ENCODE assay signal across 8 cellular contexts in the genomic region with DNA sequence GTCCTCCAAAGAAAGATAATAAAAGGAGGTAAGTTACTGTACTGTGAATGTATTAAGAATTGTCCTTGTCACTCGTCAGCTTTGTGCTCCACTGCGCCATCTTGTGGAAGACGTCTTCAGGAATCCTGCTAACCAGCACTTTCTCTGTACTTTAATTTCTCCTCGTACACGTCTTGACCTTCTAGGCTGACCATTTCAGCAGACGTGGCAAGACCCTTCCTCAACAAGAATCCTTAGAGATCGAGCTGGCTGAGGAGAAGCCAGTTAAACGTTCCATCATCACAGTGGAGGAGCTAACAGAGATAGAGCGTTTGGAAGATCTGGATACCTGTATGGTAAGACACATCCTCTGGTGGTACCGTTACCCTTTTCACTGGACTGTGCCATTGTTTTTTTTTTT.
DNase-seq lines count a peak whose midpoint lies in the region; ATAC-seq and TF ChIP-seq lines count a peak whose summit lies in the region.

No MANE protein-coding gene starts in this region.

- H3K4me3 ChIP-seq in Jurkat, Clone E6-1 (ENCODE audit: low read length), result no peak overlapping the region
- H3K4me3 ChIP-seq in Panc1 (ENCODE audit: low read depth in 2 of 2, low read length in 2 of 2) (no peak overlapping the region), fibroblast of lung (replicated peaks in 1 of 4; ENCODE audit: control extremely low read depth in 1 of 4, insufficient read depth in 1 of 4, low read depth in 3 of 4, low read length in 4 of 4) (no peak overlapping the region), neural cell (ENCODE audit: low read length) (no peak overlapping the region)

- no peak overlapping the region for H3K9ac ChIP-seq in fibroblast of lung (ENCODE audit: insufficient read depth, low read length)
- H3K9ac ChIP-seq in neural cell (ENCODE audit: low read length), result no peak overlapping the region

- ATAC-seq in Panc1 (peak; percentile 91), HG03097 (IDR thresholded peaks at IDR 0.05; ENCODE audit: low FRiP score, unreplicated experiment) (no peak)
- no peak for ATAC-seq in stimulated activated naive CD8-positive, alpha-beta T cell treated with anti-CD3 and anti-CD28 coated beads, Interleukin-15, amount 100 ng/mL, for 72 hours

- H3K9me3 ChIP-seq in Panc1 (ENCODE audit: control insufficient read depth, insufficient read depth, low read depth, low read length) (no peaks in the 10 kb centered on the region), fibroblast of lung (ENCODE audit: control insufficient read depth, insufficient read depth, low read depth, low read length) (no peaks in the 10 kb centered on the region), neural cell (ENCODE audit: low read length) (no peaks in the 10 kb centered on the region)

- TF ChIP-seq CTCF in Panc1 (IDR thresholded peaks at IDR 0.05) (peak; percentile 88), fibroblast of lung (conservative IDR thresholded peaks at IDR 0.05 in 1 of 2, IDR thresholded peaks at IDR 0.05 in 1 of 2; ENCODE audit: low read depth in 1 of 2, low read length in 2 of 2) (peak; percentile 88 to 92), neural cell (IDR thresholded peaks at IDR 0.05; ENCODE audit: poor library complexity, severe bottlenecking) (peak; percentile 85)

- H3K4me2 ChIP-seq in fibroblast of lung (ENCODE audit: extremely low read depth, insufficient read depth, low read length) (no peak overlapping the region), neural cell (ENCODE audit: low read length) (no peak overlapping the region)

- H3K27me3 Mint-ChIP-seq in stimulated activated naive CD8-positive, alpha-beta T cell treated with anti-CD3 and anti-CD28 coated beads, Interleukin-15, amount 100 ng/mL, for 72 hours, result no peaks in the 10 kb centered on the region

- no peaks in the 10 kb centered on the region for H3K9me2 ChIP-seq in neural cell (ENCODE audit: insufficient read depth, low read length)

- intact Hi-C loops in Panc1 (cut with micrococcal nuclease; ENCODE audit: unreplicated experiment), result loop anchor here (1.0 to 5.0 kb wide), 2 partner anchors 289 to 333 kb away; no protein-coding TSS in a partner anchor

- TF ChIP-seq EP300 in neural cell (conservative IDR thresholded peaks at IDR 0.05; ENCODE audit: poor library complexity, severe bottlenecking), result no peak

- no peaks in the 10 kb centered on the region for H3K4me1 ChIP-seq in Panc1 (ENCODE audit: control insufficient read depth, insufficient read depth, low read length)
- no peaks in the 10 kb centered on the region for H3K4me1 ChIP-seq in fibroblast of lung (ENCODE audit: control insufficient read depth, extremely low read depth, insufficient read depth, low read length)

- DNase-seq in DMS53 (lab: John Stamatoyannopoulos, UW) (peak; percentile 83), Panc1 (ENCODE audit: low read depth, low spot score) (peak; percentile 64), fibroblast of lung (ENCODE audit: low read depth in 2 of 2) (peak; percentile 59 to 80)
- peak; percentile 60 for DNase-seq in Jurkat, Clone E6-1 (ENCODE audit: low read depth, low spot score)
- peak; percentile 85 for DNase-seq in activated T-cell treated with anti-CD3 and anti-CD28 coated beads, Interleukin-2, amount 50 U/mL, for 48 hours
- peak; percentile 69 to 71 for DNase-seq in stimulated activated naive CD8-positive, alpha-beta T cell treated with anti-CD3 and anti-CD28 coated beads, Interleukin-15, amount 100 ng/mL, for 72 hours

- no peaks in the 10 kb centered on the region; the same call in 1 of the 2 replicates for H3K36me3 ChIP-seq in Panc1 (ENCODE audit: control insufficient read depth, insufficient read depth, low read length)
- H3K36me3 ChIP-seq in fibroblast of lung (ENCODE audit: control insufficient read depth, insufficient read depth, low read length), result no peaks in the 10 kb centered on the region
- no peaks in the 10 kb centered on the region for H3K36me3 ChIP-seq in neural cell (ENCODE audit: insufficient read depth, low read length)

- peak; percentile 80 for TF ChIP-seq RAD21 in neural cell (conservative IDR thresholded peaks at IDR 0.05)

- H3K27ac Mint-ChIP-seq in stimulated activated naive CD8-positive, alpha-beta T cell treated with anti-CD3 and anti-CD28 coated beads, Interleukin-15, amount 100 ng/mL, for 72 hours, result no peak overlapping the region

- H3F3A ChIP-seq in neural cell (ENCODE audit: insufficient read depth, low read length, poor library complexity, severe bottlenecking), result no peaks in the 10 kb centered on the region

- in situ Hi-C loops in Panc1 (cut with HindIII; ENCODE audit: low pct_unique_long_range_greater_than_20kb, low sequenced_read_pairs), result no loop called here

- no peaks in the 10 kb centered on the region for H4K20me1 ChIP-seq in fibroblast of lung (ENCODE audit: control insufficient read depth, extremely low read depth, insufficient read depth, low read length)
- no peaks in the 10 kb centered on the region for H4K20me1 ChIP-seq in neural cell (ENCODE audit: insufficient read depth)

- peaks cover 5% of the 10 kb centered on the region for H3K4me1 Mint-ChIP-seq in stimulated activated naive CD8-positive, alpha-beta T cell treated with anti-CD3 and anti-CD28 coated beads, Interleukin-15, amount 100 ng/mL, for 72 hours

- POLR2A ChIA-PET in Panc1 (lab: Charles Lee), result no interaction called here

- peak overlapping the region; percentile 70 for H2AFZ ChIP-seq in fibroblast of lung (ENCODE audit: low read length)
- no peak overlapping the region for H2AFZ ChIP-seq in neural cell (ENCODE audit: low read depth, low read length)

- no TSS peak for BruUV-seq in Panc1 (replicated peaks; lab: Mats Ljungman, UMichigan)

- CTCF ChIA-PET in Panc1 (lab: Charles Lee), result interaction anchor here (0.6 to 1.8 kb wide), 4 partner anchors 23 to 620 kb away, joined by 3 to 6 read pairs (median 4); no protein-coding TSS in a partner anchor

- H3K79me2 ChIP-seq in fibroblast of lung (ENCODE audit: control insufficient read depth, insufficient read depth, low read length) (no peaks in the 10 kb centered on the region), neural cell (replicated peaks; ENCODE audit: insufficient read depth, low read length) (no peaks in the 10 kb centered on the region)

- H3K4me3 Mint-ChIP-seq in stimulated activated naive CD8-positive, alpha-beta T cell treated with anti-CD3 and anti-CD28 coated beads, Interleukin-15, amount 100 ng/mL, for 72 hours, result no peak overlapping the region

- no peaks in the 10 kb centered on the region for H3K9me3 Mint-ChIP-seq in stimulated activated naive CD8-positive, alpha-beta T cell treated with anti-CD3 and anti-CD28 coated beads, Interleukin-15, amount 100 ng/mL, for 72 hours

- H3K27ac ChIP-seq in Panc1 (ENCODE audit: low read length) (no peak overlapping the region), fibroblast of lung (ENCODE audit: insufficient read depth, low read length) (no peak overlapping the region), neural cell (ENCODE audit: low read length) (no peak overlapping the region)

- H3K27me3 ChIP-seq in Panc1 (ENCODE audit: control insufficient read depth, insufficient read depth, low read length), result no peaks in the 10 kb centered on the region
- H3K27me3 ChIP-seq in fibroblast of lung (ENCODE audit: control insufficient read depth, insufficient read depth, low read length), result no peaks in the 10 kb centered on the region
- no peaks in the 10 kb centered on the region for H3K27me3 ChIP-seq in neural cell (ENCODE audit: insufficient read depth, low read depth, low read length)

TF ChIP-seq in neural cell, 6 proteins besides CTCF, POLR2A, EP300 and RAD21:
- peak; percentile 94 for TF ChIP-seq SMC3 (conservative IDR thresholded peaks at IDR 0.05; ENCODE audit: poor library complexity)
- no peak for TF ChIP-seq EZH2 (IDR thresholded peaks at IDR 0.05; ENCODE audit: borderline replicate concordance, insufficient read depth, low read length, poor library complexity, severe bottlenecking)
- TF ChIP-seq, protein P1, sequence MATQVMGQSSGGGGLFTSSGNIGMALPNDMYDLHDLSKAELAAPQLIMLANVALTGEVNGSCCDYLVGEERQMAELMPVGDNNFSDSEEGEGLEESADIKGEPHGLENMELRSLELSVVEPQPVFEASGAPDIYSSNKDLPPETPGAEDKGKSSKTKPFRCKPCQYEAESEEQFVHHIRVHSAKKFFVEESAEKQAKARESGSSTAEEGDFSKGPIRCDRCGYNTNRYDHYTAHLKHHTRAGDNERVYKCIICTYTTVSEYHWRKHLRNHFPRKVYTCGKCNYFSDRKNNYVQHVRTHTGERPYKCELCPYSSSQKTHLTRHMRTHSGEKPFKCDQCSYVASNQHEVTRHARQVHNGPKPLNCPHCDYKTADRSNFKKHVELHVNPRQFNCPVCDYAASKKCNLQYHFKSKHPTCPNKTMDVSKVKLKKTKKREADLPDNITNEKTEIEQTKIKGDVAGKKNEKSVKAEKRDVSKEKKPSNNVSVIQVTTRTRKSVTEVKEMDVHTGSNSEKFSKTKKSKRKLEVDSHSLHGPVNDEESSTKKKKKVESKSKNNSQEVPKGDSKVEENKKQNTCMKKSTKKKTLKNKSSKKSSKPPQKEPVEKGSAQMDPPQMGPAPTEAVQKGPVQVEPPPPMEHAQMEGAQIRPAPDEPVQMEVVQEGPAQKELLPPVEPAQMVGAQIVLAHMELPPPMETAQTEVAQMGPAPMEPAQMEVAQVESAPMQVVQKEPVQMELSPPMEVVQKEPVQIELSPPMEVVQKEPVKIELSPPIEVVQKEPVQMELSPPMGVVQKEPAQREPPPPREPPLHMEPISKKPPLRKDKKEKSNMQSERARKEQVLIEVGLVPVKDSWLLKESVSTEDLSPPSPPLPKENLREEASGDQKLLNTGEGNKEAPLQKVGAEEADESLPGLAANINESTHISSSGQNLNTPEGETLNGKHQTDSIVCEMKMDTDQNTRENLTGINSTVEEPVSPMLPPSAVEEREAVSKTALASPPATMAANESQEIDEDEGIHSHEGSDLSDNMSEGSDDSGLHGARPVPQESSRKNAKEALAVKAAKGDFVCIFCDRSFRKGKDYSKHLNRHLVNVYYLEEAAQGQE (IDR thresholded peaks at IDR 0.05; ENCODE audit: borderline replicate concordance), result no peak
